In genomic region chr3:160478338-160478737, GRCh38 we compare ENCODE assay signal across 29 cellular contexts. TPM values are rescaled to one million over a fixed set of nuclear protein-coding genes. Genes with fewer than 3 reads are reported as not detected.
DNase-seq lines count a peak whose midpoint lies in the region; ATAC-seq, FAIRE-seq and TF ChIP-seq lines count a peak whose summit lies in the region.
"Had no signal": no experiment of that assay in that cellular context is flagged by ENCODE, and none has a peak within 500 bp of the region (broad histone marks: within the 10 kb centered on the region; RNA-seq: fewer than 3 reads in every experiment).

No MANE protein-coding gene starts in this region.

- CTCF ChIA-PET in CD4-positive, alpha-beta memory T cell (lab: Charles Lee; ENCODE audit: partially characterized antibody), result no interaction called here

- WGBS in small intestine, 3 donors, result 76 to 83% (median 83%) methylated on average over 5 of the region's 5 CpGs

- no peaks in the 10 kb centered on the region for H3K9me3 ChIP-seq in CD4-positive, alpha-beta memory T cell (ENCODE audit: control insufficient read depth in 1 of 2, low read length in 2 of 2)
- H3K9me3 ChIP-seq in small intestine (ENCODE audit: control insufficient read depth, low read depth), result no peaks in the 10 kb centered on the region
- H3K9me3 ChIP-seq: breast epithelium, gastrocnemius medialis, prostate gland, uterus had no signal

- in situ Hi-C loops in brain microvascular endothelial cell (cut with HindIII; ENCODE audit: low pct_ligation_motif_present, low sequenced_read_pairs), result no loop called here

- peak overlapping the region; percentile 10 for H3K27ac ChIP-seq in brain microvascular endothelial cell
- H3K27ac ChIP-seq in CD4-positive, alpha-beta memory T cell (ENCODE audit: low read depth, low read length), result no peak overlapping the region
- no peak overlapping the region for H3K27ac ChIP-seq in small intestine (ENCODE audit: low read depth in 1 of 2, low read length in 1 of 2)
- H3K27ac ChIP-seq: breast epithelium, gastrocnemius medialis, prostate gland, uterus had no signal

- H3K4me3 ChIP-seq in brain microvascular endothelial cell (ENCODE audit: low read depth, low read length), result no peak overlapping the region
- no peak overlapping the region for H3K4me3 ChIP-seq in foreskin fibroblast (ENCODE audit: low read depth in 1 of 2, low read length in 2 of 2)
- H3K4me3 ChIP-seq in CD4-positive, alpha-beta memory T cell (ENCODE audit: low read length in 2 of 2), result no peak overlapping the region
- no peak overlapping the region for H3K4me3 ChIP-seq in small intestine (ENCODE audit: low read depth in 1 of 2, low read length in 2 of 2)
- H3K4me3 ChIP-seq: breast epithelium, gastrocnemius medialis, GM12878, prostate gland, uterus had no signal

- TF ChIP-seq CTCF in brain microvascular endothelial cell (IDR thresholded peaks at IDR 0.05; ENCODE audit: low read depth, low read length, missing control alignments) (peak; percentile 20), foreskin fibroblast (IDR thresholded peaks at IDR 0.05; ENCODE audit: low read depth, low read length) (no peak)

- H3K4me1 ChIP-seq in CD4-positive, alpha-beta memory T cell (ENCODE audit: insufficient read depth, low read length), result no peaks in the 10 kb centered on the region
- H3K4me1 ChIP-seq in small intestine (ENCODE audit: control insufficient read depth in 2 of 2, insufficient read depth in 1 of 2, low read depth in 1 of 2, low read length in 1 of 2), result no peaks in the 10 kb centered on the region
- H3K4me1 ChIP-seq: breast epithelium, gastrocnemius medialis, prostate gland, uterus had no signal

- H3K27me3 ChIP-seq in brain microvascular endothelial cell (replicated peaks) (no peaks in the 10 kb centered on the region), small intestine (ENCODE audit: control insufficient read depth in 2 of 2, insufficient read depth in 2 of 2, low read length in 2 of 2) (peaks cover 0 to 2% of the 10 kb centered on the region in 2 donors)
- no peaks in the 10 kb centered on the region for H3K27me3 ChIP-seq in CD4-positive, alpha-beta memory T cell (ENCODE audit: insufficient read depth, low read length)
- H3K27me3 ChIP-seq: breast epithelium, gastrocnemius medialis, uterus had no signal

- peak overlapping the region in 1 of 7 donors; percentile 44 for H3K27ac Mint-ChIP-seq in CD4-positive, alpha-beta memory T cell
- H3K27ac Mint-ChIP-seq: CD4-positive, CD25-positive, alpha-beta regulatory T cell; dendritic cell treated with granulocyte-macrophage colony-stimulating factor and Interleukin-4, amounts not matched to agents 40 ng/mL and 50 ng/mL, for 4 days; nephron progenitor cell; stimulated activated memory B cell treated with anti-CD40 and anti-IgM and Interleukin-4, amounts not matched to agents 10 μg/mL and 1 μg/mL and 100 μg/mL, for 72 hours; T-helper 2 cell treated with Interferon-gamma antibody and Interleukin-4, amounts not matched to agents 5 μg/mL and 100 μg/mL, for 36 hours; WTC11 had no signal

- peaks cover 0 to 1% of the 10 kb centered on the region in 2 donors for H3K36me3 Mint-ChIP-seq in CD4-positive, alpha-beta memory T cell
- H3K36me3 Mint-ChIP-seq: CD4-positive, CD25-positive, alpha-beta regulatory T cell; stimulated activated memory B cell treated with anti-CD40 and anti-IgM and Interleukin-4, amounts not matched to agents 10 μg/mL and 1 μg/mL and 100 μg/mL, for 72 hours; WTC11 had no signal

- H3K4me1 Mint-ChIP-seq in CD4-positive, alpha-beta memory T cell, result no peaks in the 10 kb centered on the region
- H3K4me1 Mint-ChIP-seq: CD4-positive, CD25-positive, alpha-beta regulatory T cell; stimulated activated memory B cell treated with anti-CD40 and anti-IgM and Interleukin-4, amounts not matched to agents 10 μg/mL and 1 μg/mL and 100 μg/mL, for 72 hours had no signal

- H3K9me3 Mint-ChIP-seq in CD4-positive, alpha-beta memory T cell, result no peaks in the 10 kb centered on the region
- H3K9me3 Mint-ChIP-seq: dendritic cell treated with granulocyte-macrophage colony-stimulating factor and Interleukin-4, amounts not matched to agents 40 ng/mL and 50 ng/mL, for 4 days; nephron progenitor cell; stimulated activated memory B cell treated with anti-CD40 and anti-IgM and Interleukin-4, amounts not matched to agents 10 μg/mL and 1 μg/mL and 100 μg/mL, for 72 hours; T-helper 2 cell treated with Interferon-gamma antibody and Interleukin-4, amounts not matched to agents 5 μg/mL and 100 μg/mL, for 36 hours; WTC11 had no signal

- intact Hi-C loops in CD4-positive, alpha-beta memory T cell (cut with micrococcal nuclease), result no loop called here

- POLR2A ChIA-PET in CD4-positive, alpha-beta memory T cell (lab: Charles Lee; ENCODE audit: partially characterized antibody), result no interaction called here

- H3K36me3 ChIP-seq in brain microvascular endothelial cell (replicated peaks) (no peaks in the 10 kb centered on the region), small intestine (ENCODE audit: control insufficient read depth in 2 of 2, insufficient read depth in 2 of 2, low read length in 2 of 2) (no peaks in the 10 kb centered on the region)
- H3K36me3 ChIP-seq in CD4-positive, alpha-beta memory T cell (ENCODE audit: insufficient read depth, low read length), result no peaks in the 10 kb centered on the region
- H3K36me3 ChIP-seq: breast epithelium, gastrocnemius medialis, prostate gland, uterus had no signal

- no peak for FAIRE-seq in small intestine (lab: Jason Lieb, UNC)
- FAIRE-seq: GM12878, islet of Langerhans, RCC 7860 had no signal

- peaks cover 7 to 16% of the 10 kb centered on the region in 2 donors for H3K27me3 Mint-ChIP-seq in CD4-positive, alpha-beta memory T cell
- H3K27me3 Mint-ChIP-seq: dendritic cell treated with granulocyte-macrophage colony-stimulating factor and Interleukin-4, amounts not matched to agents 40 ng/mL and 50 ng/mL, for 4 days; stimulated activated memory B cell treated with anti-CD40 and anti-IgM and Interleukin-4, amounts not matched to agents 10 μg/mL and 1 μg/mL and 100 μg/mL, for 72 hours had no signal

- H3K4me3 Mint-ChIP-seq in CD4-positive, alpha-beta memory T cell, result no peak overlapping the region
- H3K4me3 Mint-ChIP-seq: CD4-positive, CD25-positive, alpha-beta regulatory T cell; dendritic cell treated with granulocyte-macrophage colony-stimulating factor and Interleukin-4, amounts not matched to agents 40 ng/mL and 50 ng/mL, for 4 days; nephron progenitor cell; stimulated activated memory B cell treated with anti-CD40 and anti-IgM and Interleukin-4, amounts not matched to agents 10 μg/mL and 1 μg/mL and 100 μg/mL, for 72 hours; T-helper 2 cell treated with Interferon-gamma antibody and Interleukin-4, amounts not matched to agents 5 μg/mL and 100 μg/mL, for 36 hours; WTC11 had no signal

- DNase-seq in AG08395 (ENCODE audit: low spot score) (peak; percentile 13), HT1080 (ENCODE audit: low read depth) (peak; percentile 27), brain microvascular endothelial cell (peak; percentile 74), foreskin fibroblast (peak; percentile 30 to 42), small intestine (no peak)
- DNase-seq in CD4-positive, alpha-beta memory T cell, result no peak
- DNase-seq: activated CD4-positive, alpha-beta T cell treated with anti-CD3 and anti-CD28 coated beads, Interleukin-2, amount 50 U/mL, for 4 hours; activated effector memory CD4-positive, alpha-beta T cell treated with Interleukin-2 at 50 U/mL for 16 hours; CD4-positive, CD25-positive, alpha-beta regulatory T cell; DMS53; gastrocnemius medialis; hypothalamus; Kasumi-1; NCI-H1105 treated with DMSO at 0.1 percent for 48 hours; NCI-H446 treated with DMSO at 0.1 percent for 48 hours; nephron progenitor cell; stimulated activated CD4-positive, alpha-beta T cell treated with anti-CD3 and anti-CD28 coated beads, Interleukin-2, amount 100 ng/mL, for 24 hours; uterus had no signal

- ATAC-seq in HG03469 (IDR thresholded peaks at IDR 0.05; ENCODE audit: unreplicated experiment) (no peak), GM21423 (IDR thresholded peaks at IDR 0.05; ENCODE audit: unreplicated experiment) (no peak)
- ATAC-seq: gastrocnemius medialis; GM12878; stimulated activated memory B cell treated with anti-CD40 and anti-IgM and Interleukin-4, amounts not matched to agents 10 μg/mL and 1 μg/mL and 100 μg/mL, for 72 hours; WTC11 had no signal

RNA-seq across cellular contexts. Expression of gene TRIM59, which starts 28.8 kb away (rescaled TPM):
- total RNA-seq in HT1080 (2014; rRNA removed; shearing (Covaris generic)), result 13.3 and 16.5 TPM in 2 replicates
- 8.1 and 8.7 TPM in 2 replicates for polyA plus RNA-seq in HT1080 (2015; cell fraction: cytosol; rRNA removed)
- polyA plus RNA-seq in HT1080 (2015; cell fraction: nucleus; rRNA removed), result 12.9 and 14.2 TPM in 2 replicates
- total RNA-seq in CD4-positive, alpha-beta memory T cell, result 10 to 100 TPM; 26.3 to 28.3 TPM
- polyA plus RNA-seq in CD4-positive, alpha-beta memory T cell, result 10 to 100 TPM; 21.6 to 31.5 TPM
- polyA plus RNA-seq in small intestine, result 1 to 10 TPM in 1 of 3 donors, under 1 TPM in 2; 0.54 to 5.7 (median 0.67) TPM

Comparison
In these comparisons a context has a peak if more than half of its experiments do, and no peak if none do; other contexts are left out.
1. DNase-seq: peak in AG08395 (single experiment), HT1080 (single experiment), brain microvascular endothelial cell (single experiment) and foreskin fibroblast (2 of 2); none in CD4-positive, alpha-beta memory T cell (0 of 5) and small intestine (single experiment).